In genomic region chr2:7880126-7880525, GRCh38 we compare ENCODE assay signal across 19 cellular contexts.
"Had no signal": no experiment of that assay in that cellular context is flagged by ENCODE, and none has a peak within 500 bp of the region (broad histone marks: within the 10 kb centered on the region; RNA-seq: fewer than 3 reads in every experiment).

No MANE protein-coding gene starts in this region.

- H3K9me3 ChIP-seq: heart right ventricle, mucosa of descending colon, right lobe of liver had no signal

- H3K4me1 ChIP-seq: right lobe of liver had no signal

- H3K27me3 ChIP-seq: right lobe of liver had no signal

- H3K27ac ChIP-seq: heart right ventricle, right lobe of liver, skin epidermis had no signal

- H3K36me3 ChIP-seq: heart right ventricle, right lobe of liver had no signal

- DNase-seq: activated CD4-positive, alpha-beta T cell treated with anti-CD3 and anti-CD28 coated beads, Interleukin-2, amount 10 ng/mL, durations not matched to agents 7 days and 5 days; activated CD4-positive, CD25-positive, alpha-beta regulatory T cell treated with anti-CD3 and anti-CD28 coated beads, Interleukin-2, amount 50 U/mL, for 72 hours; activated CD8-positive, alpha-beta memory T cell treated with anti-CD3 and anti-CD28 coated beads, Interleukin-2, amount 10 ng/mL, durations not matched to agents 7 days and 5 days; activated CD8-positive, alpha-beta T cell treated with anti-CD3 and anti-CD28 coated beads for 36 hours; activated effector memory CD4-positive, alpha-beta T cell treated with anti-CD3 and anti-CD28 coated beads, Interleukin-2, amount 50 U/mL, for 16 hours; activated naive CD4-positive, alpha-beta T cell treated with anti-CD3 and anti-CD28 coated beads, Interleukin-2, amount 50 U/mL, for 16 hours; activated naive CD8-positive, alpha-beta T cell treated with anti-CD3 and anti-CD28 coated beads, Interleukin-2, amount 50 U/mL, for 24 hours; activated T-cell treated with anti-CD3 and anti-CD28 coated beads for 4 hours; cortex of kidney; foreskin fibroblast; heart right ventricle; left colon; mucosa of descending colon; occipital lobe; right lobe of liver; stimulated activated CD4-positive, alpha-beta T cell treated with anti-CD3 and anti-CD28 coated beads, Interleukin-2, amount 100 ng/mL, for 24 hours; stimulated activated naive CD8-positive, alpha-beta T cell treated with anti-CD3 and anti-CD28 coated beads, Interleukin-15, amount 100 ng/mL, for 72 hours had no signal

- H3K4me3 ChIP-seq: heart right ventricle, mucosa of descending colon, right lobe of liver, skin epidermis had no signal

- ATAC-seq: activated CD8-positive, alpha-beta memory T cell treated with anti-CD3 and anti-CD28 coated beads, Interleukin-2, amount 10 ng/mL, durations not matched to agents 7 days and 5 days; activated CD8-positive, alpha-beta T cell treated with anti-CD3 and anti-CD28 coated beads for 36 hours; activated naive CD8-positive, alpha-beta T cell treated with anti-CD3 and anti-CD28 coated beads, Interleukin-2, amount 50 U/mL, for 24 hours; heart right ventricle; left colon; mucosa of descending colon; right lobe of liver; stimulated activated effector memory CD8-positive, alpha-beta T cell treated with anti-CD3 and anti-CD28 coated beads, Interleukin-12 subunit alpha, Interleukin-12 subunit beta, amount 100 ng/mL, for 72 hours; stimulated activated naive CD8-positive, alpha-beta T cell treated with anti-CD3 and anti-CD28 coated beads, Interleukin-15, amount 100 ng/mL, for 72 hours had no signal
